Comparison of ENCODE assay signal across 1 cellular context in genomic region chr15:64373360-64373759, GRCh38.
TF ChIP-seq lines count a peak whose summit lies in the region.

No MANE protein-coding gene starts in this region.

TF ChIP-seq in IMR-90, 13 proteins besides CTCF, POLR2A, EP300 and RAD21:
- TF ChIP-seq CEBPB (IDR thresholded peaks at IDR 0.05; ENCODE audit: low read depth, low read length) (no peak), SMC3 (IDR thresholded peaks at IDR 0.05; ENCODE audit: low read depth, low read length) (no peak), BHLHE40 (IDR thresholded peaks at IDR 0.05; ENCODE audit: low read depth, low read length) (no peak), CHD1 (IDR thresholded peaks at IDR 0.05; ENCODE audit: low read depth, low read length) (no peak), RCOR1 (IDR thresholded peaks at IDR 0.05; ENCODE audit: insufficient replicate concordance, low read length) (no peak), FOS (IDR thresholded peaks at IDR 0.05; ENCODE audit: low read depth, low read length) (no peak), MAZ (IDR thresholded peaks at IDR 0.05; ENCODE audit: borderline replicate concordance, low read depth, low read length) (no peak), RFX5 (IDR thresholded peaks at IDR 0.05; ENCODE audit: low read depth, low read length) (no peak), USF2 (IDR thresholded peaks at IDR 0.05; ENCODE audit: low read depth, low read length) (no peak), MAFK (IDR thresholded peaks at IDR 0.05; ENCODE audit: low read depth, low read length) (no peak), MXI1 (IDR thresholded peaks at IDR 0.05; ENCODE audit: borderline replicate concordance, low read depth, low read length) (no peak)
